18 cellular contexts compared by ENCODE assay signal in the genomic region with DNA sequence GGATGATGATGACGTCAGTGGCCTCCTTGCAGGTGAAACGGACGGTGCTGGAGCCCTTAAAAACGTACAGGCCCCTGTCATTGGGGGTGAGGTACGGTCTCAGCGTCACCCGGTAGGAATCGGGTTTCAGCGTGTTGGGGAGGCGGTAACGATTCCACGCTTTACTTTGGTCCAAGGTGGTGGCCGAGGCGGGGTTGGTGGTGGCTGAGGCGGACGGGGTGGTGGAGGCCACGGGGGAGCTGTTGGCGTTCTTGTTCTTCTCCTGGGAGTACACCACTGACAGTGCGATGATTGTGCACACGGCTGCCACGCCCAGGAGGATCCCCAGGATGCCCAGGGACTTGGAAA. TPM values are rescaled to one million over a fixed set of nuclear protein-coding genes. Genes with fewer than 3 reads are reported as not detected.
DNase-seq lines count a peak whose midpoint lies in the region; ATAC-seq, FAIRE-seq and TF ChIP-seq lines count a peak whose summit lies in the region.
"Had no signal": no experiment of that assay in that cellular context is flagged by ENCODE, and none has a peak within 500 bp of the region (broad histone marks: within the 10 kb centered on the region; RNA-seq: fewer than 3 reads in every experiment).

No MANE protein-coding gene starts in this region.

- H4K8ac ChIP-seq in IMR-90 (ENCODE audit: low read depth in 2 of 2, low read length in 2 of 2): no peak overlapping the region

- no peak overlapping the region for H3K18ac ChIP-seq in IMR-90 (ENCODE audit: low read depth, low read length)

- TF ChIP-seq CTCF in IMR-90 (conservative IDR thresholded peaks at IDR 0.05; ENCODE audit: low read depth, low read length): no peak
- TF ChIP-seq CTCF in VCaP (conservative IDR thresholded peaks at IDR 0.05): no peak
- no peak for TF ChIP-seq CTCF in kidney (IDR thresholded peaks at IDR 0.05; ENCODE audit: borderline replicate concordance, extremely low read depth, insufficient read depth)
- no peak for TF ChIP-seq CTCF in osteoblast (IDR thresholded peaks at IDR 0.05; ENCODE audit: extremely low read depth, low read depth, low read length)

- CTCF ChIA-PET in IMR-90 (lab: Yijun Ruan, JAX): no interaction called here

- peaks cover 2 to 33% of the 10 kb centered on the region in 2 experiments; a peak in 3 of 4 replicates for H3K79me1 ChIP-seq in IMR-90 (ENCODE audit: low read depth in 1 of 2, low read length in 2 of 2)

- H2BK20ac ChIP-seq in IMR-90 (ENCODE audit: low read depth, low read length): no peak overlapping the region

- TF ChIP-seq RAD21 in IMR-90 (IDR thresholded peaks at IDR 0.05; ENCODE audit: low read length): no peak

- no peak for TF ChIP-seq POLR2A in IMR-90 (IDR thresholded peaks at IDR 0.05; ENCODE audit: low read depth, low read length)

- H3K9me1 ChIP-seq in IMR-90 (ENCODE audit: insufficient read depth, low read length): peaks cover 19% of the 10 kb centered on the region

- peaks cover 14% of the 10 kb centered on the region for H3K4me1 ChIP-seq in IMR-90 (ENCODE audit: control insufficient read depth, insufficient read depth, low read length)
- peaks cover 24 to 29% of the 10 kb centered on the region in 2 donors for H3K4me1 ChIP-seq in kidney (ENCODE audit: control insufficient read depth in 1 of 2, insufficient read depth in 1 of 2, low read depth in 1 of 2, low read length in 2 of 2)
- peaks cover 14% of the 10 kb centered on the region for H3K4me1 ChIP-seq in osteoblast (ENCODE audit: insufficient read depth, low read length)

- DNase-seq in IMR-90: no peak
- DNase-seq in kidney: no peak
- peak; percentile 53 for DNase-seq in osteoblast (ENCODE audit: insufficient read length, low spot score, missing footprints)
- no peak for DNase-seq in T-helper 9 cell
- DNase-seq in hippocampal formation (lab: John Stamatoyannopoulos, UW): no peak
- DNase-seq: AML-193, DMS153, NCI-H1436, NCI-H2029, NCI-H510A had no signal

- H3K4me2 ChIP-seq in IMR-90 (ENCODE audit: low read depth, low read length): no peak overlapping the region
- H3K4me2 ChIP-seq in osteoblast (ENCODE audit: insufficient read depth, low read length): no peak overlapping the region

- H2AK9ac ChIP-seq in IMR-90 (replicated peaks; ENCODE audit: low read depth, low read length, poor library complexity): peak overlapping the region; percentile 63

- peaks cover 41% of the 10 kb centered on the region; the same call in 1 of the 2 replicates for H3K36me3 ChIP-seq in IMR-90 (ENCODE audit: control insufficient read depth, insufficient read depth, low read length)
- peaks cover 0 to 15% of the 10 kb centered on the region in 2 donors for H3K36me3 ChIP-seq in kidney (ENCODE audit: control insufficient read depth in 1 of 2, insufficient read depth in 2 of 2, low read length in 2 of 2)
- peaks cover 77% of the 10 kb centered on the region for H3K36me3 ChIP-seq in osteoblast (ENCODE audit: insufficient read depth, low read length)
- H3K36me3 ChIP-seq: HAP-1 had no signal

- H3K27ac ChIP-seq in IMR-90 (ENCODE audit: insufficient read depth, low read length): no peak overlapping the region
- H3K27ac ChIP-seq in VCaP: peak overlapping the region; percentile 98
- H3K27ac ChIP-seq in kidney (ENCODE audit: low read depth in 2 of 2, low read length in 2 of 2): peak overlapping the region; percentile 32 to 47
- H3K27ac ChIP-seq in osteoblast (ENCODE audit: low read depth, low read length): no peak overlapping the region
- H3K27ac ChIP-seq: HL-60 had no signal

- peaks cover 72% of the 10 kb centered on the region for H3K79me2 ChIP-seq in osteoblast (ENCODE audit: insufficient read depth, low read length)

- ATAC-seq in IMR-90 (ENCODE audit: low read depth) (no peak), GM18520 (IDR thresholded peaks at IDR 0.05; ENCODE audit: unreplicated experiment) (no peak)
- ATAC-seq: SK-N-SH treated with all-trans-retinoic acid at 6 μM for 48 hours had no signal

- no peak overlapping the region for H4K91ac ChIP-seq in IMR-90 (ENCODE audit: insufficient read depth, low read depth, low read length)

- H4K5ac ChIP-seq in IMR-90 (ENCODE audit: low read depth, low read length): no peak overlapping the region

- H2BK120ac ChIP-seq in IMR-90 (ENCODE audit: low read depth, low read length): no peak overlapping the region

- H3K4me3 ChIP-seq in IMR-90 (ENCODE audit: insufficient read depth, low read depth, low read length): no peak overlapping the region
- peak overlapping the region; percentile 76 to 81 for H3K4me3 ChIP-seq in kidney (ENCODE audit: low read length in 2 of 2)
- H3K4me3 ChIP-seq in osteoblast (ENCODE audit: insufficient read depth, low read length): no peak overlapping the region
- H3K4me3 ChIP-seq: HAP-1 had no signal

- H3K9ac ChIP-seq in IMR-90 (ENCODE audit: low read depth, low read length) (no peak overlapping the region), kidney (ENCODE audit: low read length in 2 of 2) (peak overlapping the region; percentile 6 to 24)

- no peak for FAIRE-seq in kidney (lab: Jason Lieb, UNC)
- FAIRE-seq: HTR-8/SVneo, RCC 7860 had no signal

- no peak overlapping the region for H2BK15ac ChIP-seq in IMR-90 (ENCODE audit: low read depth, low read length)

- H2AK5ac ChIP-seq in IMR-90 (ENCODE audit: low read depth, low read length): no peak overlapping the region; the same call in 1 of the 2 replicates

- intact Hi-C loops in IMR-90 (cut with micrococcal nuclease): no loop called here
- intact Hi-C loops in kidney (cut with DNase I): no loop called here

- no peaks in the 10 kb centered on the region for H4K20me1 ChIP-seq in IMR-90 (ENCODE audit: insufficient read depth, low read length)
- H4K20me1 ChIP-seq in osteoblast (ENCODE audit: insufficient read depth, low read length): peaks cover 57% of the 10 kb centered on the region

- dilution Hi-C loops in IMR-90 (cut with HindIII; ENCODE audit: low sequenced_read_pairs, unreplicated experiment): no loop called here

- in situ Hi-C loops in IMR-90 (cut with MboI; ENCODE audit: low sequenced_read_pairs): no loop called here

- no peak overlapping the region for H3K4ac ChIP-seq in IMR-90 (ENCODE audit: low read depth, low read length)

- BruUV-seq in IMR-90 (replicated peaks; lab: Mats Ljungman, UMichigan): TSS peak; percentile 35

- WGBS in IMR-90 (ENCODE audit: extremely low coverage in 2 of 2, insufficient read length in 1 of 2), 2 experiments: 81% methylated on average over 15 of the region's 21 CpGs; no CpG with 5 or more reads in 1 of the 2 experiments

- H2AFZ ChIP-seq in IMR-90 (replicated peaks; ENCODE audit: low read length, poor library complexity) (peak overlapping the region; percentile 15), osteoblast (ENCODE audit: low read length) (no peak overlapping the region)

- no peak overlapping the region for H3K23ac ChIP-seq in IMR-90 (ENCODE audit: low read depth, low read length)

- no peaks in the 10 kb centered on the region for H3K9me3 ChIP-seq in IMR-90 (ENCODE audit: control insufficient read depth, insufficient read depth, low read length)
- H3K9me3 ChIP-seq in kidney (ENCODE audit: control insufficient read depth in 1 of 2, low read length in 2 of 2): no peaks in the 10 kb centered on the region
- no peaks in the 10 kb centered on the region for H3K9me3 ChIP-seq in osteoblast (ENCODE audit: low read depth, low read length)
- H3K9me3 ChIP-seq: Caco-2, HAP-1 had no signal

- POLR2A ChIA-PET in IMR-90 (lab: Charles Lee; ENCODE audit: unreplicated experiment): no interaction called here

- no peak overlapping the region for H2BK5ac ChIP-seq in IMR-90 (ENCODE audit: low read depth, low read length, poor library complexity, severe bottlenecking)

- H3K27me3 ChIP-seq in IMR-90 (ENCODE audit: control insufficient read depth, insufficient read depth, low read length) (no peaks in the 10 kb centered on the region), osteoblast (ENCODE audit: insufficient read depth, low read length) (no peaks in the 10 kb centered on the region)

- H3K14ac ChIP-seq in IMR-90 (replicated peaks; ENCODE audit: low read depth, low read length): no peak overlapping the region

- H3K56ac ChIP-seq in IMR-90 (ENCODE audit: extremely low read depth, insufficient read depth, low read length): no peak overlapping the region

TF ChIP-seq in IMR-90, 13 proteins besides CTCF, POLR2A, EP300 and RAD21:
- TF ChIP-seq FOS (IDR thresholded peaks at IDR 0.05; ENCODE audit: low read depth, low read length) (no peak), RCOR1 (IDR thresholded peaks at IDR 0.05; ENCODE audit: insufficient replicate concordance, low read length) (no peak), MAFK (IDR thresholded peaks at IDR 0.05; ENCODE audit: low read depth, low read length) (no peak), BHLHE40 (IDR thresholded peaks at IDR 0.05; ENCODE audit: low read depth, low read length) (no peak), NFE2L2 (IDR thresholded peaks at IDR 0.05; ENCODE audit: low read depth, low read length) (no peak), MAZ (IDR thresholded peaks at IDR 0.05; ENCODE audit: borderline replicate concordance, low read depth, low read length) (no peak)

RNA-seq across cellular contexts. Expression of gene ANPEP, which starts 8.5 kb away (rescaled TPM):
- 8.4 and 8.6 TPM in 2 replicates for total RNA-seq in IMR-90 (2012; rRNA removed)
- polyA plus RNA-seq in IMR-90 (2012; rRNA removed): 40.4 and 47.0 TPM in 2 replicates
- 50.7 and 52.3 TPM in 2 replicates for polyA plus RNA-seq in IMR-90 (2012; cell fraction: cytosol; rRNA removed)
- polyA plus RNA-seq in IMR-90 (2012; cell fraction: nucleus; rRNA removed; ENCODE audit: low replicate concordance): 95.5 and 110 TPM in 2 replicates
- total RNA-seq in kidney: 221 TPM
- 242 TPM for polyA plus RNA-seq in kidney (ENCODE audit: insufficient read depth, low read depth, low replicate concordance)
- total RNA-seq in osteoblast: 87.9 and 98.7 TPM in 2 replicates

RNA-seq across cellular contexts. Expression of gene MESP2, which starts 30.1 kb away (rescaled TPM):
- total RNA-seq in IMR-90 (2012; rRNA removed) (0.18 and 0.28 TPM in 2 replicates), kidney (0.47 TPM), osteoblast (0.72 and 1.5 TPM in 2 replicates)
- polyA plus RNA-seq in IMR-90 (2012; rRNA removed) (0.32 and 0.34 TPM in 2 replicates), kidney (ENCODE audit: insufficient read depth, low read depth, low replicate concordance) (0.24 TPM)
- 0.26 and 0.43 TPM in 2 replicates for polyA plus RNA-seq in IMR-90 (2012; cell fraction: cytosol; rRNA removed)
- 0.13 and 0.34 TPM in 2 replicates for polyA plus RNA-seq in IMR-90 (2012; cell fraction: nucleus; rRNA removed; ENCODE audit: low replicate concordance)

RNA-seq across cellular contexts. Expression of gene MESP1, which starts 55.1 kb away (rescaled TPM):
- total RNA-seq in IMR-90 (2012; rRNA removed): under 0.01 TPM in 1 of 2 replicates, not detected in the other
- 0.10 and 0.13 TPM in 2 replicates for polyA plus RNA-seq in IMR-90 (2012; rRNA removed)
- 0.41 and 0.54 TPM in 2 replicates for polyA plus RNA-seq in IMR-90 (2012; cell fraction: cytosol; rRNA removed)
- 0.05 and 0.18 TPM in 2 replicates for polyA plus RNA-seq in IMR-90 (2012; cell fraction: nucleus; rRNA removed; ENCODE audit: low replicate concordance)
- 2.1 TPM for total RNA-seq in kidney
- polyA plus RNA-seq in kidney (ENCODE audit: insufficient read depth, low read depth, low replicate concordance): 6.0 TPM
- under 0.01 TPM in 2 replicates for total RNA-seq in osteoblast

Comparison
In these comparisons a context has a peak if more than half of its experiments do, and no peak if none do; other contexts are left out.
1. H3K27ac ChIP-seq: peak in VCaP (single experiment) and kidney (2 of 2); none in IMR-90 (single experiment) and osteoblast (single experiment).
2. H3K4me3 ChIP-seq: peak in kidney (2 of 2); none in IMR-90 (single experiment) and osteoblast (single experiment).